Comparison of ENCODE assay signal across 23 cellular contexts in the genomic region with DNA sequence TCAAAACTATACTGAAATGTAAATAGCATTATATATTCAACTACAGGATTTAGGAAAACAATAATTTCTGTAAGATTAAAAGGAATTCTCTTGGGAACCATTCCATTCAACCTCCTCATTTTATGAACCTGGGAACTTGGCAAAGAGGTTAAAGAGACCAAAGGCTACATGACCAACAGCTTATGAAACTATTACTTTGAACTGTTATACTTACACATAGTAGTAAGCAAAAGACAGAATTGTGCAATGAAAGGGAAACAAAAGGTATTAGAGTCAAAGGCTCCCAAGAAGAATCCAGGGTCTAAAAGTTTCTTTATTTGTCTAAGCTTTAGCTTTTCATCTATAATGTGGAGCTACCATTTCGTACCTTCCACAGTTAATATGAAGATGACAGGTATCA. TPM values are rescaled to one million over a fixed set of nuclear protein-coding genes. Genes with fewer than 3 reads are reported as not detected.
"Had no signal": no experiment of that assay in that cellular context is flagged by ENCODE, and none has a peak within 500 bp of the region (broad histone marks: within the 10 kb centered on the region; RNA-seq: fewer than 3 reads in every experiment).

No MANE protein-coding gene starts in this region.

- H3K27me3 ChIP-seq: colonic mucosa, tibial nerve had no signal

- H3K36me3 ChIP-seq: colonic mucosa had no signal

- H3K27ac ChIP-seq: colonic mucosa, tibial nerve had no signal

- FAIRE-seq: islet of Langerhans, TTC549 had no signal

- H3K4me3 ChIP-seq: colonic mucosa, tibial nerve had no signal

- DNase-seq: activated CD4-positive, alpha-beta T cell treated with anti-CD3 and anti-CD28 coated beads for 4 hours; activated CD8-positive, alpha-beta T cell treated with anti-CD3 and anti-CD28 coated beads for 36 hours; activated naive CD4-positive, alpha-beta T cell treated with Interleukin-2 at 50 U/mL for 16 hours; activated naive CD8-positive, alpha-beta T cell treated with anti-CD3 and anti-CD28 coated beads, Interleukin-2, amount 10 ng/mL, durations not matched to agents 7 days and 5 days; activated T-cell treated with anti-CD3 and anti-CD28 coated beads, Interleukin-2, amount 50 U/mL, for 1 hour; anterior cingulate cortex; central memory CD4-positive, alpha-beta T cell; colonic mucosa; foreskin melanocyte; glutamatergic neuron; hippocampal formation; left colon; nucleus accumbens; stimulated activated CD4-positive, alpha-beta T cell treated with anti-CD3 and anti-CD28 coated beads, Interleukin-12 subunit alpha, Interleukin-12 subunit beta, amount 100 ng/mL, for 4 hours; stimulated activated CD4-positive, alpha-beta T cell treated with anti-CD3 and anti-CD28 coated beads, Interleukin-1b, Interleukin-23, amount 100 ng/mL, for 48 hours; stimulated activated naive CD8-positive, alpha-beta T cell treated with anti-CD3 and anti-CD28 coated beads, Interleukin-15, Interleukin-2, amounts not matched to agents 100 U/mL and 50 U/mL, for 24 hours had no signal

- H3K4me1 ChIP-seq: colonic mucosa had no signal

- ATAC-seq: activated CD8-positive, alpha-beta T cell treated with anti-CD3 and anti-CD28 coated beads for 36 hours; activated T-helper 17 cell treated with anti-CD3 and anti-CD28 coated beads, Interleukin-2, amount 50 U/mL, for 72 hours; left colon; stimulated activated naive CD8-positive, alpha-beta T cell treated with anti-CD3 and anti-CD28 coated beads, Interleukin-15, Interleukin-2, amounts not matched to agents 100 U/mL and 50 U/mL, for 24 hours had no signal

- H3K9me3 ChIP-seq: colonic mucosa, tibial nerve had no signal

RNA-seq across cellular contexts. Expression of a gene that starts 42.0 kb away (rescaled TPM):
- total RNA-seq: activated CD8-positive, alpha-beta T cell treated with anti-CD3 and anti-CD28 coated beads for 36 hours; activated naive CD8-positive, alpha-beta T cell treated with anti-CD3 and anti-CD28 coated beads, Interleukin-2, amount 10 ng/mL, durations not matched to agents 7 days and 5 days; activated T-helper 17 cell treated with anti-CD3 and anti-CD28 coated beads, Interleukin-2, amount 50 U/mL, for 72 hours; colonic mucosa; epithelial cell of proximal tubule; left colon; lung microvascular endothelial cell; mesothelial cell of epicardium; tibial nerve had no signal
